ENCODE assay signal across 1 cellular context in the genomic region with DNA sequence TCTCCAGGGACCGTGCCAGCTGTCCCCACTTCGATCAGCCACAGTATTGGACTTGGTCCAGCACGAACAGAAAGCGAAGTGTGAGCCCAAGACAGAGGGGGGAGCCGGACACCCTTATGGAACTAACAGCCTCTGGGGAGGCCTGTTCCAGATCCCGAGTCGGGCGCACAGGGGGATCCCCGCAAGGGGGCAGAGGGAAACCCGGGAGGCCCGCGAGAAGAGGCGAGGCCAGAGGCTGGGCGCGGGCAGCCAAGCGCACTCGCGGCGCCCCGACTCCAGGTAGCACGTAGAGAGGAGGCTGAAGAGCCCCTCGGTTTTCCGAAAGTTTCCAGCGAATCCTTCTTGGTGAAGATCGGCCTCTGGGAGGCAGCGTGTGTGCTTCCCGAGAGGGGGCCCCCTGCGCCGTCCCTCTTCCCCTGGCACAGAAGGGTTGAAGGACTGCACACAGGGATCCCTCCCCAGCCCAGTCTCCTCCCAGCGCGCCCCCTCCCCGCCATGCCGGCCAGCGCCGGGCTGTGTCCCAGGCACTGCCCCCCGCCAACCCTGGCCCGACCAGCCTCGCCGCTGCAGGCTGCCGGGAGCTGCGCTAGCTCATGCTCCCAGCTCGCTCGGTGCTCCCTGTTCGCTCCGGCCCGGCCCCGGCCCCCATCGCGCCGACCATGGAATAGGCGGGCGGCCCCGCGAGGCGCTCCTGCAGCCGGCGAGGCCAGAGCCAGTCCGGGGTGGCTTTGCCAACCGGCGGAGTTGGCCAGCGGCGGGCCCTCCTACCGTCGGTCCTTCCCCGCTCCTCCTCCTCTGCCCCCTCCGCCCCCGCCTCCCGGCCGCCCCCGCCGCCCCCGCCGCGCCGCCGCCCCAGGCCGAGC.
A peak's percentile ranks its signal among the peaks of the same experiment; 100 is the strongest.
TF ChIP-seq lines count a peak whose summit lies in the region.

No MANE protein-coding gene starts in this region.

TF ChIP-seq in HepG2, 621 proteins besides CTCF, POLR2A, EP300 and RAD21:
- TF ChIP-seq HMG20B (CRISPR knock-in tag; conservative IDR thresholded peaks at IDR 0.05) (no peak), ZNF263 (CRISPR knock-in tag; IDR thresholded peaks at IDR 0.05) (peak; percentile 57), ZNF326 (CRISPR knock-in tag; IDR thresholded peaks at IDR 0.05; ENCODE audit: borderline replicate concordance) (no peak), GABPB1 (CRISPR knock-in tag; IDR thresholded peaks at IDR 0.05) (peak; percentile 19; the same call in 1 of the 2 replicates), ZNF839 (CRISPR knock-in tag; IDR thresholded peaks at IDR 0.05; ENCODE audit: borderline replicate concordance) (no peak), HNRNPK (IDR thresholded peaks at IDR 0.05; ENCODE audit: low read depth, low read length, poor library complexity, severe bottlenecking) (peak; percentile 49), RFXAP (CRISPR knock-in tag; IDR thresholded peaks at IDR 0.05; ENCODE audit: borderline replicate concordance) (no peak)
- TF ChIP-seq, protein P1, sequence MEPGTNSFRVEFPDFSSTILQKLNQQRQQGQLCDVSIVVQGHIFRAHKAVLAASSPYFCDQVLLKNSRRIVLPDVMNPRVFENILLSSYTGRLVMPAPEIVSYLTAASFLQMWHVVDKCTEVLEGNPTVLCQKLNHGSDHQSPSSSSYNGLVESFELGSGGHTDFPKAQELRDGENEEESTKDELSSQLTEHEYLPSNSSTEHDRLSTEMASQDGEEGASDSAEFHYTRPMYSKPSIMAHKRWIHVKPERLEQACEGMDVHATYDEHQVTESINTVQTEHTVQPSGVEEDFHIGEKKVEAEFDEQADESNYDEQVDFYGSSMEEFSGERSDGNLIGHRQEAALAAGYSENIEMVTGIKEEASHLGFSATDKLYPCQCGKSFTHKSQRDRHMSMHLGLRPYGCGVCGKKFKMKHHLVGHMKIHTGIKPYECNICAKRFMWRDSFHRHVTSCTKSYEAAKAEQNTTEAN (CRISPR knock-in tag; conservative IDR thresholded peaks at IDR 0.05): no peak
- TF ChIP-seq, protein P2, sequence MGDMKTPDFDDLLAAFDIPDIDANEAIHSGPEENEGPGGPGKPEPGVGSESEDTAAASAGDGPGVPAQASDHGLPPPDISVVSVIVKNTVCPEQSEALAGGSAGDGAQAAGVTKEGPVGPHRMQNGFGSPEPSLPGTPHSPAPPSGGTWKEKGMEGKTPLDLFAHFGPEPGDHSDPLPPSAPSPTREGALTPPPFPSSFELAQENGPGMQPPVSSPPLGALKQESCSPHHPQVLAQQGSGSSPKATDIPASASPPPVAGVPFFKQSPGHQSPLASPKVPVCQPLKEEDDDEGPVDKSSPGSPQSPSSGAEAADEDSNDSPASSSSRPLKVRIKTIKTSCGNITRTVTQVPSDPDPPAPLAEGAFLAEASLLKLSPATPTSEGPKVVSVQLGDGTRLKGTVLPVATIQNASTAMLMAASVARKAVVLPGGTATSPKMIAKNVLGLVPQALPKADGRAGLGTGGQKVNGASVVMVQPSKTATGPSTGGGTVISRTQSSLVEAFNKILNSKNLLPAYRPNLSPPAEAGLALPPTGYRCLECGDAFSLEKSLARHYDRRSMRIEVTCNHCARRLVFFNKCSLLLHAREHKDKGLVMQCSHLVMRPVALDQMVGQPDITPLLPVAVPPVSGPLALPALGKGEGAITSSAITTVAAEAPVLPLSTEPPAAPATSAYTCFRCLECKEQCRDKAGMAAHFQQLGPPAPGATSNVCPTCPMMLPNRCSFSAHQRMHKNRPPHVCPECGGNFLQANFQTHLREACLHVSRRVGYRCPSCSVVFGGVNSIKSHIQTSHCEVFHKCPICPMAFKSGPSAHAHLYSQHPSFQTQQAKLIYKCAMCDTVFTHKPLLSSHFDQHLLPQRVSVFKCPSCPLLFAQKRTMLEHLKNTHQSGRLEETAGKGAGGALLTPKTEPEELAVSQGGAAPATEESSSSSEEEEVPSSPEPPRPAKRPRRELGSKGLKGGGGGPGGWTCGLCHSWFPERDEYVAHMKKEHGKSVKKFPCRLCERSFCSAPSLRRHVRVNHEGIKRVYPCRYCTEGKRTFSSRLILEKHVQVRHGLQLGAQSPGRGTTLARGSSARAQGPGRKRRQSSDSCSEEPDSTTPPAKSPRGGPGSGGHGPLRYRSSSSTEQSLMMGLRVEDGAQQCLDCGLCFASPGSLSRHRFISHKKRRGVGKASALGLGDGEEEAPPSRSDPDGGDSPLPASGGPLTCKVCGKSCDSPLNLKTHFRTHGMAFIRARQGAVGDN (CRISPR knock-in tag; IDR thresholded peaks at IDR 0.05): peak; percentile 21; the same call in 1 of the 2 replicates
